ENCODE assay signal across 9 cellular contexts in genomic region chrY:2913066-2913815, GRCh38. TPM values are rescaled to one million over a fixed set of nuclear protein-coding genes. Genes with fewer than 3 reads are reported as not detected.
DNase-seq lines count a peak whose midpoint lies in the region; ATAC-seq, FAIRE-seq and TF ChIP-seq lines count a peak whose summit lies in the region.
"Had no signal": no experiment of that assay in that cellular context is flagged by ENCODE, and none has a peak within 500 bp of the region (broad histone marks: within the 10 kb centered on the region; RNA-seq: fewer than 3 reads in every experiment).

No MANE protein-coding gene starts in this region.

- H3K9me3 ChIP-seq in A549: no peaks in the 10 kb centered on the region
- H3K9me3 ChIP-seq in RWPE2 (ENCODE audit: severe bottlenecking): no peaks in the 10 kb centered on the region
- H3K9me3 ChIP-seq: colonic mucosa had no signal

- no peak overlapping the region for H3K4me2 ChIP-seq in A549

- H3K27ac ChIP-seq in A549 (no peak overlapping the region), RWPE2 (ENCODE audit: poor library complexity, severe bottlenecking) (no peak overlapping the region)
- H3K27ac ChIP-seq: colonic mucosa had no signal

- TF ChIP-seq RAD21 in A549 (conservative IDR thresholded peaks at IDR 0.05 in 1 of 2, IDR thresholded peaks at IDR 0.05 in 1 of 2): 0 out of 5 replicates have a peak, but pooled peaks of 1 of the 2 experiments have one; percentile 18

- TF ChIP-seq EP300 in A549 (IDR thresholded peaks at IDR 0.05): no peak

- DNase-seq in A549 (ENCODE audit: low read depth in 1 of 2, low spot score in 1 of 2) (peak in 1 of 2 experiments; percentile 45), GM20000 (ENCODE audit: low spot score) (no peak), RWPE2 (ENCODE audit: low spot score) (no peak), epidermal melanocyte (ENCODE audit: insufficient read length, low spot score) (peak; percentile 18), H54 (ENCODE audit: insufficient read length, low spot score) (no peak), NCI-H1105 treated with DMSO at 0.1 percent for 48 hours (lab: John Stamatoyannopoulos, UW) (no peak), pons (ENCODE audit: low spot score) (no peak), HuH-7 (ENCODE audit: low spot score) (no peak)
- DNase-seq: colonic mucosa had no signal

- H3K4me3 ChIP-seq in A549: no peak overlapping the region
- no peak overlapping the region for H3K4me3 ChIP-seq in RWPE2 (ENCODE audit: severe bottlenecking)
- H3K4me3 ChIP-seq: colonic mucosa had no signal

- POLR2A ChIA-PET in A549 (lab: Yijun Ruan, JAX): no interaction called here

- CTCF ChIA-PET in A549 (lab: Yijun Ruan, JAX): no interaction called here

- H3K27me3 ChIP-seq in RWPE2 (ENCODE audit: insufficient read depth, poor library complexity, severe bottlenecking): no peaks in the 10 kb centered on the region
- H3K27me3 ChIP-seq: colonic mucosa had no signal

- H3K4me1 ChIP-seq in A549 (no peaks in the 10 kb centered on the region), RWPE2 (ENCODE audit: insufficient read depth, poor library complexity, severe bottlenecking) (no peaks in the 10 kb centered on the region)
- H3K4me1 ChIP-seq: colonic mucosa had no signal

- H3K36me3 ChIP-seq in RWPE2 (ENCODE audit: low read depth): no peaks in the 10 kb centered on the region
- H3K36me3 ChIP-seq: colonic mucosa had no signal

- TF ChIP-seq POLR2A in A549 (IDR thresholded peaks at IDR 0.05; ENCODE audit: low read length) (no peak), H54 (IDR thresholded peaks at IDR 0.05; ENCODE audit: low read depth, low read length) (no peak)

- peak; percentile 23; the same call in 2 of the 3 replicates for TF ChIP-seq CTCF in A549 (IDR thresholded peaks at IDR 0.05)
- TF ChIP-seq CTCF in GM20000 (IDR thresholded peaks at IDR 0.05; ENCODE audit: extremely low read depth, missing control alignments): peak; percentile 5
- peak; percentile 76 for TF ChIP-seq CTCF in RWPE2 (IDR thresholded peaks at IDR 0.05; ENCODE audit: poor library complexity, severe bottlenecking)

- no peak for FAIRE-seq in A549 (lab: Jason Lieb, UNC)
- no peak for FAIRE-seq in H54 (lab: Jason Lieb, UNC)

- peak in 1 of 2 experiments; percentile 40; a peak in 1 of 6 replicates for ATAC-seq in A549
- ATAC-seq in RWPE2 (ENCODE audit: low read depth): peak; percentile 50; the same call in 1 of the 3 replicates

TF ChIP-seq in A549, 52 proteins besides CTCF, POLR2A, EP300 and RAD21:
- no peak for TF ChIP-seq FOSL2 (IDR thresholded peaks at IDR 0.05)
- peak; percentile 56 for TF ChIP-seq FOSL2 (CRISPR knock-in tag; IDR thresholded peaks at IDR 0.05)
- TF ChIP-seq BCL3 (IDR thresholded peaks at IDR 0.05): no peak
- TF ChIP-seq ESRRA (IDR thresholded peaks at IDR 0.05; ENCODE audit: borderline replicate concordance, low read length): no peak
- TF ChIP-seq REST (IDR thresholded peaks at IDR 0.05): no peak
- TF ChIP-seq SMC3 (IDR thresholded peaks at IDR 0.05): 0 out of 3 replicates have a peak, but pooled peaks have one; percentile 15
TF ChIP-seq in A549: peak in this region for 2.

RNA-seq across cellular contexts. Expression of gene ZFY, which starts 21.9 kb away (rescaled TPM):
- polyA plus RNA-seq in A549 (2011; rRNA removed): 8.6 and 11.3 TPM in 2 replicates
- polyA plus RNA-seq in A549 (2012; cell fraction: cytosol; rRNA removed): 1.5 and 2.1 TPM in 2 replicates
- 1.7 TPM in 2 replicates for polyA plus RNA-seq in A549 (2012; cell fraction: nucleus; rRNA removed)
- 3.0 to 3.2 TPM (median 3.1 TPM) in 3 replicates for polyA plus RNA-seq in A549 (2017; fragmentation: RNase III; extraction: RNeasy Plus Mini Kit Qiagen cat#74134 plus additional on column Dnase treatment)
- polyA minus RNA-seq in A549 (2011; rRNA and poly(A)+ RNA removed): 11.5 and 12.8 TPM in 2 replicates

Comparison
In these comparisons a context has a peak if more than half of its experiments do, and no peak if none do; other contexts are left out.
1. CTCF ChIP-seq: peak in every context shown above with its lines; median percentile 76 in RWPE2; 23 in A549; 5 in GM20000.